ENCODE assay signal across 8 cellular contexts in genomic region chr17:44385287-44386181, GRCh38. TPM values are rescaled to one million over a fixed set of nuclear protein-coding genes. Genes with fewer than 3 reads are reported as not detected.
DNase-seq lines count a peak whose midpoint lies in the region; ATAC-seq and TF ChIP-seq lines count a peak whose summit lies in the region.

No MANE protein-coding gene starts in this region.

- H3K9ac ChIP-seq in colonic mucosa (ENCODE audit: low read depth in 2 of 2, low read length in 2 of 2), result peak overlapping the region; percentile 34 to 65

- H3K4me1 ChIP-seq in colonic mucosa, result no peaks in the 10 kb centered on the region
- peaks cover 12 to 17% of the 10 kb centered on the region in 2 donors for H3K4me1 ChIP-seq in left lung

- H3K27ac ChIP-seq in colonic mucosa, result no peak overlapping the region
- H3K27ac ChIP-seq in left lung, result no peak overlapping the region

- ATAC-seq in left lung, result peak; percentile 98
- ATAC-seq in GM19035 (IDR thresholded peaks at IDR 0.05; ENCODE audit: unreplicated experiment), result no peak

- no peaks in the 10 kb centered on the region for H3K9me3 ChIP-seq in colonic mucosa
- H3K9me3 ChIP-seq in left lung, result no peaks in the 10 kb centered on the region

- intact Hi-C loops in colonic mucosa (cut with DNase I), result no loop called here
- intact Hi-C loops in left lung (cut with DNase I), result no loop called here

- peak overlapping the region; percentile 68 for H3K4me3 ChIP-seq in H7 (ENCODE audit: insufficient read depth, low read depth, low read length)
- H3K4me3 ChIP-seq in colonic mucosa, result peak overlapping the region; percentile 49
- H3K4me3 ChIP-seq in left lung, result peak overlapping the region; percentile 46 to 47

- H3K27me3 ChIP-seq in H7 (ENCODE audit: control insufficient read depth, insufficient read depth, low read length), result peaks cover 37% of the 10 kb centered on the region
- H3K27me3 ChIP-seq in colonic mucosa, result peaks cover 12% of the 10 kb centered on the region
- peaks cover 0 to 49% of the 10 kb centered on the region in 2 donors for H3K27me3 ChIP-seq in left lung

- peak; percentile 88 for DNase-seq in CD1c-positive myeloid dendritic cell (ENCODE audit: extremely low spot score)
- DNase-seq in H7, result peak; percentile 99
- peak; percentile 88 for DNase-seq in NCI-H2227 (lab: John Stamatoyannopoulos, UW; ENCODE audit: unreplicated experiment)
- DNase-seq in activated CD4-positive, alpha-beta T cell treated with anti-CD3 and anti-CD28 coated beads for 48 hours, result peak; percentile 92
- peak; percentile 87 for DNase-seq in colonic mucosa
- DNase-seq in left lung, result peak; percentile 86 to 94
- DNase-seq in stimulated activated CD4-positive, alpha-beta T cell treated with anti-CD3 and anti-CD28 coated beads, Interleukin-2, amount 100 ng/mL, for 4 hours (ENCODE audit: low read depth), result peak; percentile 82

- TF ChIP-seq CTCF in colonic mucosa (IDR thresholded peaks at IDR 0.05), result no peak
- no peak for TF ChIP-seq CTCF in left lung (IDR thresholded peaks at IDR 0.05)

- H3K36me3 ChIP-seq in H7 (replicated peaks; ENCODE audit: control insufficient read depth, insufficient read depth, low read length) (no peaks in the 10 kb centered on the region), colonic mucosa (no peaks in the 10 kb centered on the region), left lung (no peaks in the 10 kb centered on the region)

RNA-seq across cellular contexts. Expression of gene ITGA2B, which starts 3.9 kb away (rescaled TPM):
- total RNA-seq in H7 (2014; rRNA removed; shearing (Covaris generic)), result 6.2 and 11.4 TPM in 2 replicates
- total RNA-seq in colonic mucosa, result under 1 TPM; 0.37 to 0.69 TPM
- 1 to 10 TPM; 3.2 to 6.7 TPM for total RNA-seq in left lung

RNA-seq across cellular contexts. Expression of gene FAM171A2, which starts 21.9 kb away (rescaled TPM):
- 23.7 and 24.1 TPM in 2 replicates for total RNA-seq in H7 (2014; rRNA removed; shearing (Covaris generic))
- total RNA-seq in colonic mucosa (under 1 TPM; 0.64 to 0.72 TPM), left lung (1 to 10 TPM; 1.4 to 4.3 TPM)

RNA-seq across cellular contexts. Expression of gene GRN, which starts 40.4 kb away (rescaled TPM):
- 122 and 161 TPM in 2 replicates for total RNA-seq in H7 (2014; rRNA removed; shearing (Covaris generic))
- total RNA-seq in colonic mucosa, result 100 to 1,000 TPM; 343 to 466 TPM
- 100 to 1,000 TPM; 563 to 616 TPM for total RNA-seq in left lung
